Comparison of ENCODE assay signal across 7 cellular contexts in the genomic region with DNA sequence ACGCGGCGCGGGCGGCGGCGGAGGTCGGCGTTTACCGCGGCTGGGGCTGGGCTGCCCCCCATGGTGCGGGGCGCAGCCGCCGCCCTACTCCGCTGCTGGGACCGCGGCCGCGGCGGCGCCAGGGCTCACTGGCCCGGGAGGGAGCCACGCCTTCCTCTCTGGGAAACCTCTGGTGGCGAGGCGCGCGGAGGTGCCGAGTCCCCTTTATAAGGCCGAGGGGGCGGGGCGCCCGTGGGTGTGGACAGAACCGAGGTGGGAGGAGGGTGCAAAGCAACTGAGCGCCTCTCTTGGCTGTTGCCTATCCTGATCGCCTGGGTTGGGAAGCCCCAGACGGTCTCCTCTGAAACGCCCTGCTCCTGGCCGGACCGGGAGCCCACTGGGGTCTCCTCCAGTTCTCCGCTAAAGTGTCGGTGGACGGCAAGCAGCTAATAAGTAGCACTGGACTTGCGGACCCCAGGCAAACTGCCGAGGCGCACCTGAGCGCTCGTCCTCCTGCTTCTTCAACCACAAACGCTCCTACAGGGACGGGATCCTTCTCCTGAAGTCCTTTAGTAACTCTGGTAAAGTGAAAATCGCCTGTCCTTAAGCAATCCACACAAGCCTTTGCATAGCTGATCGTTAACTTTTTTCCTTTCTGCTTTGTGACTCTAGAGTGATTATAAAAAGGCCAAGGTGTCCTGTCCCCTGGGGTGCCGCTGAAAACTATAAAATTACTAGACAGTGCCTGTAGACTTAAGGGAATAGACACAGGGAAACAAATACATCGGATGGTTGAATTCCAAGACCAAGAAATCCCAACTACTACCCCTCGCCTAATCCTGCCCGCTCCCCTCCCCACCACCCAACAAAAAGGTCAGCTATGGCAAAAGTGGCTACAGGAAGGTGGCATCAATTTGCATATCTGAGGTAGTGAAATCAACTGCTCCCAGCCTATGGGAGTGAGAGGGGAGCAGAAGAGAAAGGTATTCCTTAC. TPM values are rescaled to one million over a fixed set of nuclear protein-coding genes. Genes with fewer than 3 reads are reported as not detected.
DNase-seq lines count a peak whose midpoint lies in the region; ATAC-seq, FAIRE-seq and TF ChIP-seq lines count a peak whose summit lies in the region.

A gene (minus strand): TSS at position 182 of the 973 bp plus-strand sequence. CDS start 239 bp downstream, outside the sequence.

- H3K9me3 ChIP-seq in left lung: no peaks in the 10 kb centered on the region

- FAIRE-seq in D721Med (lab: Jason Lieb, UNC): no peak

- H3K4me1 ChIP-seq in left lung: peaks cover 10 to 19% of the 10 kb centered on the region in 2 donors

- DNase-seq in HUDEP-2 (lab: John Stamatoyannopoulos, UW; ENCODE audit: unreplicated experiment in 76 of 76): peak in 72 of 76 experiments; percentile 7 to 94 (median 74)
- DNase-seq in T1000 (lab: John Stamatoyannopoulos, UW): peak; percentile 79
- DNase-seq in cardiac fibroblast (ENCODE audit: low read depth in 2 of 2): no peak
- peak; percentile 62 to 90 for DNase-seq in left lung
- peak; percentile 34 for DNase-seq in stimulated activated CD8-positive, alpha-beta memory T cell treated with anti-CD3 and anti-CD28 coated beads, Interleukin-12 subunit alpha, Interleukin-12 subunit beta, amount 100 ng/mL, for 4 hours (ENCODE audit: low read depth)
- DNase-seq in D721Med (ENCODE audit: insufficient read length, low spot score): no peak

- intact Hi-C loops in left lung (cut with DNase I): loop anchor here in 1 of 2 donors (5.0 kb wide), 2 partner anchors 366 to 516 kb away; no protein-coding TSS in a partner anchor

- no peaks in the 10 kb centered on the region for H3K36me3 ChIP-seq in left lung

- no peak for TF ChIP-seq CTCF in cardiac fibroblast (IDR thresholded peaks at IDR 0.05; ENCODE audit: low read depth, low read length)
- TF ChIP-seq CTCF in left lung (IDR thresholded peaks at IDR 0.05): no peak
- TF ChIP-seq CTCF in D721Med (IDR thresholded peaks at IDR 0.05; ENCODE audit: insufficient read depth, missing control alignments): no peak

- H3K4me3 ChIP-seq in cardiac fibroblast (replicated peaks in 1 of 2; ENCODE audit: low read depth in 2 of 2, low read length in 2 of 2) (peak within 1 kb of the TSS; percentile 31 to 34), left lung (peak within 1 kb of the TSS; percentile 23 to 41)

- peak; percentile 37 for ATAC-seq in GM18502 (IDR thresholded peaks at IDR 0.05; ENCODE audit: poor library complexity, unreplicated experiment)
- peak; percentile 81 for ATAC-seq in left lung

- no peak within 1 kb of the TSS for H3K27ac ChIP-seq in left lung

- H3K27me3 ChIP-seq in left lung: peaks cover 25 to 62% of the 10 kb centered on the region in 2 donors

RNA-seq across cellular contexts. Expression of the gene that starts here (rescaled TPM):
- total RNA-seq in left lung: 1 to 10 TPM; 1.0 to 1.6 TPM

Comparison
In these comparisons a context has a peak if more than half of its experiments do, and no peak if none do; other contexts are left out.
1. DNase-seq: peak in HUDEP-2 (72 of 76), T1000 (single experiment), left lung (2 of 2) and stimulated activated CD8-positive, alpha-beta memory T cell treated with anti-CD3 and anti-CD28 coated beads, Interleukin-12 subunit alpha, Interleukin-12 subunit beta, amount 100 ng/mL, for 4 hours (single experiment); none in cardiac fibroblast (0 of 2) and D721Med (single experiment).